Comparison of ENCODE assay signal across 28 cellular contexts in genomic region chr18:57059366-57059765, GRCh38.
"Had no signal": no experiment of that assay in that cellular context is flagged by ENCODE, and none has a peak within 500 bp of the region (broad histone marks: within the 10 kb centered on the region; RNA-seq: fewer than 3 reads in every experiment).

No MANE protein-coding gene starts in this region.

- H3K27ac ChIP-seq: brain microvascular endothelial cell, coronary artery, dorsolateral prefrontal cortex, heart left ventricle, WERI-Rb-1 had no signal

- H3K4me3 ChIP-seq: coronary artery, dorsolateral prefrontal cortex, heart left ventricle had no signal

- H3K27me3 ChIP-seq: brain microvascular endothelial cell had no signal

- ATAC-seq: activated CD4-positive, CD25-positive, alpha-beta regulatory T cell treated with anti-CD3 and anti-CD28 coated beads, Interleukin-2, amount 50 U/mL, for 24 hours; activated CD8-positive, alpha-beta T cell treated with anti-CD3 and anti-CD28 coated beads for 36 hours; activated naive CD4-positive, alpha-beta T cell treated with anti-CD3 and anti-CD28 coated beads, Interleukin-2, amount 50 U/mL, for 72 hours; esophagus mucosa; heart left ventricle; T-helper 17 cell had no signal

- H3K9me3 ChIP-seq: heart left ventricle had no signal

- H3K4me1 ChIP-seq: heart left ventricle had no signal

- FAIRE-seq: astrocyte, bronchial epithelial cell, frontal cortex had no signal

- H3K36me3 ChIP-seq: brain microvascular endothelial cell, heart left ventricle, WERI-Rb-1 had no signal

- DNase-seq: activated B cell treated with CpG ODN at 0.5 μM for 24 hours; activated CD4-positive, alpha-beta T cell treated with anti-CD3 and anti-CD28 coated beads for 48 hours; activated CD4-positive, alpha-beta T cell treated with anti-CD3 and anti-CD28 coated beads, Interleukin-2, amount 50 U/mL, for 1 hour; activated CD4-positive, alpha-beta T cell treated with anti-CD3 and anti-CD28 coated beads, Interleukin-2, amount 50 U/mL, for 48 hours; activated CD8-positive, alpha-beta memory T cell treated with anti-CD3 and anti-CD28 coated beads for 24 hours; activated CD8-positive, alpha-beta T cell treated with anti-CD3 and anti-CD28 coated beads for 36 hours; activated effector memory CD4-positive, alpha-beta T cell treated with anti-CD3 and anti-CD28 coated beads, Interleukin-2, amount 50 U/mL, for 16 hours; activated naive CD4-positive, alpha-beta T cell treated with anti-CD3 and anti-CD28 coated beads for 36 hours; activated naive CD8-positive, alpha-beta T cell treated with anti-CD3 and anti-CD28 coated beads, Interleukin-2, amount 10 ng/mL, durations not matched to agents 7 days and 5 days; activated T-cell treated with anti-CD3 and anti-CD28 coated beads, Interleukin-2, amount 50 U/mL, for 48 hours; brain microvascular endothelial cell; dorsolateral prefrontal cortex; effector memory CD4-positive, alpha-beta T cell; endodermal cell; foreskin fibroblast; glutamatergic neuron; heart left ventricle; T-helper 1 cell; T-helper 17 cell; T1000; WERI-Rb-1 had no signal
